10 cellular contexts compared by ENCODE assay signal in the genomic region with DNA sequence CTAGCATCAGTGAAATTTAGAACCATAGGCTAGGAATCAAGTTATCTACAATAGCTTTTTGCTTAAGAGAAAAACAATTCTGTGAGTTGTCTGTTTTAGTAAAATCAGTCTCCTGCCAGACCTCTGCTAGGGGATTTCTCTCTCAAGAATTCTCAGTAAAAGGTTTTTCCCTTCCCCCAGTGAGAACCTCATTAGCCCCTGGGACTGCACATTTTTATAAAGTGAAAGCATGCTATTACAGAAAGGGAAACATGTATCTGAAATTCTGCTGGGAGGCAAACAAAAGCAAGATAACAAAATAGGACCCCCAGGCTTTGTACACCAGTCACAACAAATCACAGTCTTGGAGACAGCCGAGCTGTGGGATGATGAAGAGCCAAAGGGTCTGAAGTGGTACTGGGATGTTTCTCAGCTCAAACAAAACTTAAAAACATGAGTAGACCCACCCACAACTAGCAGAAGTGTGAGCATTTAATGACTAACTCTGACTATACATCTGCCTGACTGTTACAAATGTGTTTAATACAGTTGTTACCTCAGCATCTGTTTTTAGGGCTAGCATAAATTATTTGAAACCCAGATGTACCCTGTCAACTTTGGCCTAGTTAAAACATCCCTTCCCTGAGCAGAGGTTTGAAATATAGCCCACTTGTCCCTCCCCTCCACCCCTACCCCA. TPM values are rescaled to one million over a fixed set of nuclear protein-coding genes. Genes with fewer than 3 reads are reported as not detected.
DNase-seq lines count a peak whose midpoint lies in the region; ATAC-seq and TF ChIP-seq lines count a peak whose summit lies in the region.
"Had no signal": no experiment of that assay in that cellular context is flagged by ENCODE, and none has a peak within 500 bp of the region (broad histone marks: within the 10 kb centered on the region; RNA-seq: fewer than 3 reads in every experiment).

No MANE protein-coding gene starts in this region.

- no peak for TF ChIP-seq POLR2A in spleen (IDR thresholded peaks at IDR 0.05)

- H3K9me3 ChIP-seq in SK-N-MC (ENCODE audit: low read depth, low read length) (no peaks in the 10 kb centered on the region), spleen (no peaks in the 10 kb centered on the region)

- WGBS in spleen, 5 donors: 0 to 40% (median 0%) methylated on average over 1 of the region's 1 CpG; no CpG with 5 or more reads in 2 of the 5 donors

- TF ChIP-seq CTCF in GM20000 (IDR thresholded peaks at IDR 0.05; ENCODE audit: extremely low read depth, missing control alignments): no peak
- TF ChIP-seq CTCF in spleen (IDR thresholded peaks at IDR 0.05 in 8 of 11, conservative IDR thresholded peaks at IDR 0.05 in 3 of 11): no peak

- no peaks in the 10 kb centered on the region for H3K27me3 ChIP-seq in spleen (replicated peaks in 1 of 7)

- intact Hi-C loops in spleen (cut with DNase I; ENCODE audit: low total_unique reads): no loop called here

- peak overlapping the region; percentile 75 for H3K27ac ChIP-seq in SK-N-MC
- no peak overlapping the region for H3K27ac ChIP-seq in spleen

- no peak overlapping the region for H3K4me3 ChIP-seq in SK-N-MC
- H3K4me3 ChIP-seq in spleen: no peak overlapping the region

- peak; percentile 45 for DNase-seq in ELR (ENCODE audit: low read depth)
- peak; percentile 51 for DNase-seq in GM20000 (ENCODE audit: low spot score)
- DNase-seq in SK-N-MC (ENCODE audit: low read depth, low spot score): no peak
- DNase-seq in islet precursor cell: peak; percentile 8
- no peak for DNase-seq in spleen
- DNase-seq in GDM1 (lab: John Stamatoyannopoulos, UW): no peak
- no peak for DNase-seq in AG20443 (ENCODE audit: low spot score)
- DNase-seq: DMS153, NCI-H1436 had no signal

- H3K4me1 ChIP-seq in spleen: no peaks in the 10 kb centered on the region

- no peak for ATAC-seq in HG03469 (IDR thresholded peaks at IDR 0.05; ENCODE audit: unreplicated experiment)

- H3K36me3 ChIP-seq in SK-N-MC (ENCODE audit: insufficient read depth, low read length): peaks cover 86% of the 10 kb centered on the region
- peaks cover 6 to 100% (median 93%) of the 10 kb centered on the region in 6 donors for H3K36me3 ChIP-seq in spleen

- no peak overlapping the region for H3K9ac ChIP-seq in SK-N-MC (ENCODE audit: insufficient read length)

RNA-seq across cellular contexts. Expression of gene GLG1, which starts 20.0 kb away (rescaled TPM):
- 100 to 1,000 TPM in 5 of 7 donors, 10 to 100 TPM in 2; 81.1 to 124 (median 110) TPM for total RNA-seq in spleen
- 10 to 100 TPM; 14.6 to 22.5 (median 15.3) TPM for polyA plus RNA-seq in spleen

RNA-seq across cellular contexts. Expression of gene RFWD3, which starts 39.8 kb away (rescaled TPM):
- 10 to 100 TPM; 20.3 to 40.6 (median 32.5) TPM for total RNA-seq in spleen
- polyA plus RNA-seq in spleen: 10 to 100 TPM in 1 of 3 donors, 1 to 10 TPM in 2; 4.6 to 10.4 (median 5.1) TPM

Comparison
In these comparisons a context has a peak if more than half of its experiments do, and no peak if none do; other contexts are left out.
1. DNase-seq: peak in ELR (single experiment), GM20000 (single experiment) and islet precursor cell (single experiment); none in SK-N-MC (single experiment), spleen (single experiment), GDM1 (single experiment) and AG20443 (single experiment).